ENCODE assay signal across 23 cellular contexts in the genomic region with DNA sequence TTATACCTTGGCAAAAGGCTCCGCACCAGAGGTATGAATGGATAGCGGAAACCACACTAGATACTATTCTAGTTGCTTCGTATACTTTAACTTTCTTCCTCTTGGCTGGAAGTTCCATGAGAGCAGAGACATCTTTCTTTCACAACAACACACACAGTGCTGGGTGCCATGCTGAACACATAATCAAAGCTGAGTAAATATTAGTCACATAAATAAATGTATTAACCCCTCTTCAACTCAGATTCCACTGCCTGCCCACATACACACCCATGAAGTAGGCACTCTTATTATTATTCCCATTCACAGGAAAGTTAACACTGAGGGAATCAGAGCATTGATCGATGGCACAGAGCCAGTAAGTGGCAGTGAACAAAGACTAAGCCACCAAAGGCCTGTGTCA.
"Had no signal": no experiment of that assay in that cellular context is flagged by ENCODE, and none has a peak within 500 bp of the region (broad histone marks: within the 10 kb centered on the region; RNA-seq: fewer than 3 reads in every experiment).

No MANE protein-coding gene starts in this region.

- H3K27ac ChIP-seq: epithelial cell of prostate, esophagus squamous epithelium, gastrocnemius medialis, heart right ventricle, left lung, lower lobe of right lung had no signal

- H3K36me3 ChIP-seq: esophagus squamous epithelium, gastrocnemius medialis, heart right ventricle, left lung, lower lobe of right lung had no signal

- H3K9me3 ChIP-seq: gastrocnemius medialis, lower lobe of right lung had no signal

- H3K27me3 ChIP-seq: esophagus squamous epithelium, left lung had no signal

- DNase-seq: cortex of kidney; effector CD8-positive, alpha-beta T cell; effector memory CD8-positive, alpha-beta T cell; endodermal cell; erythroblast; esophagus squamous epithelium; foreskin fibroblast; foreskin melanocyte; gastrocnemius medialis; glutamatergic neuron; head of caudate nucleus; heart right ventricle; hippocampal formation; left cardiac atrium; left lung; left ventricle myocardium superior; lower lobe of right lung; mesenchymal stem cell; mucosa of descending colon; naive B cell; naive thymus-derived CD8-positive, alpha-beta T cell had no signal

- ATAC-seq: effector memory CD8-positive, alpha-beta T cell; esophagus mucosa; gastrocnemius medialis; heart right ventricle; left cardiac atrium; left lung; left ventricle myocardium superior; lower lobe of right lung; mucosa of descending colon; naive thymus-derived CD8-positive, alpha-beta T cell had no signal

- H3K4me1 ChIP-seq: esophagus squamous epithelium, gastrocnemius medialis, lower lobe of right lung had no signal

- H3K4me3 ChIP-seq: esophagus squamous epithelium, gastrocnemius medialis, heart right ventricle, left lung, lower lobe of right lung, mucosa of descending colon had no signal
